38 cellular contexts compared by ENCODE assay signal in the genomic region with DNA sequence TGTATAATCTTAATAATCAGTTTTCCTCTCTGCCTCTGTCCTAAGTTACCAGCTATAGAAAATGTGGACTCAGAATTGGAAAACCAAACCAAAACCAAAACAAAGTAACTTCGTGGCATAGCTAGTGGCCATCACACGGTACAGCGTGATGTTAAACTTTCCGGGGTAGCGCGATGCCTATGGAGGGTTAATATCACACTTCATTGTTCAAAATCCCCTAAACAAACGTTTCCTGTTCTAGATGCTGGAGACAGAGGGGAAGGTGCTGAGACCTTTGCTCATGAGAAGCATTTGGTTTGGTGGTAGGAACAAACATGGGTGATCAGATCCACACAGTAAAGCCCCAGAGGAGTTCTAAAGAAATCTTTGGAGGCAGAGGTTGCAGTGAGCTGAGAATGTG. TPM values are rescaled to one million over a fixed set of nuclear protein-coding genes. Genes with fewer than 3 reads are reported as not detected.
"Had no signal": no experiment of that assay in that cellular context is flagged by ENCODE, and none has a peak within 500 bp of the region (broad histone marks: within the 10 kb centered on the region; RNA-seq: fewer than 3 reads in every experiment).

No MANE protein-coding gene starts in this region.

- H3K4me1 ChIP-seq: adrenal gland, breast epithelium had no signal

- H3K9me3 Mint-ChIP-seq: activated B cell treated with CpG ODN at 0.5 μM for 24 hours; activated CD4-positive, alpha-beta memory T cell treated with anti-CD3 and anti-CD28 coated beads for 36 hours; activated naive CD8-positive, alpha-beta T cell treated with anti-CD3 and anti-CD28 coated beads, Interleukin-2, amount 10 ng/mL, durations not matched to agents 7 days and 5 days; activated T-cell treated with anti-CD3 and anti-CD28 coated beads, Interleukin-2, amount 50 U/mL, for 72 hours; activated T-helper 17 cell treated with anti-CD3 and anti-CD28 coated beads, Interleukin-2, amount 50 U/mL, for 72 hours had no signal

- H3K36me3 Mint-ChIP-seq: activated CD4-positive, alpha-beta memory T cell treated with anti-CD3 and anti-CD28 coated beads for 36 hours; activated naive CD8-positive, alpha-beta T cell treated with anti-CD3 and anti-CD28 coated beads, Interleukin-2, amount 10 ng/mL, durations not matched to agents 7 days and 5 days had no signal

- H3K4me1 Mint-ChIP-seq: activated B cell treated with CpG ODN at 0.5 μM for 24 hours; activated naive CD8-positive, alpha-beta T cell treated with anti-CD3 and anti-CD28 coated beads, Interleukin-2, amount 10 ng/mL, durations not matched to agents 7 days and 5 days; activated T-helper 17 cell treated with anti-CD3 and anti-CD28 coated beads, Interleukin-2, amount 50 U/mL, for 72 hours had no signal

- H3K27me3 ChIP-seq: body of pancreas, breast epithelium had no signal

- H3K4me3 ChIP-seq: adrenal gland, body of pancreas, breast epithelium, PC-9 had no signal

- ATAC-seq: activated T-cell treated with anti-CD3 and anti-CD28 coated beads, Interleukin-2, amount 50 U/mL, for 72 hours; activated T-helper 17 cell treated with anti-CD3 and anti-CD28 coated beads, Interleukin-2, amount 50 U/mL, for 72 hours; body of pancreas; Right ventricle myocardium inferior had no signal

- H3K4me3 Mint-ChIP-seq: activated B cell treated with CpG ODN at 0.5 μM for 24 hours; activated CD4-positive, alpha-beta memory T cell treated with anti-CD3 and anti-CD28 coated beads for 36 hours; activated naive CD8-positive, alpha-beta T cell treated with anti-CD3 and anti-CD28 coated beads, Interleukin-2, amount 10 ng/mL, durations not matched to agents 7 days and 5 days; activated T-cell treated with anti-CD3 and anti-CD28 coated beads, Interleukin-2, amount 50 U/mL, for 72 hours; activated T-helper 17 cell treated with anti-CD3 and anti-CD28 coated beads, Interleukin-2, amount 50 U/mL, for 72 hours had no signal

- H3K36me3 ChIP-seq: adrenal gland, breast epithelium had no signal

- DNase-seq: activated B cell treated with CpG ODN at 0.5 μM for 24 hours; activated CD4-positive, alpha-beta memory T cell treated with anti-CD3 and anti-CD28 coated beads for 36 hours; activated CD4-positive, alpha-beta T cell treated with anti-CD3 and anti-CD28 coated beads for 4 hours; activated CD4-positive, alpha-beta T cell treated with anti-CD3 and anti-CD28 coated beads, Interleukin-2, amount 50 U/mL, for 1 hour; activated CD4-positive, CD25-positive, alpha-beta regulatory T cell treated with anti-CD3 and anti-CD28 coated beads, Interleukin-2, amount 50 U/mL, for 72 hours; activated effector memory CD4-positive, alpha-beta T cell treated with anti-CD3 and anti-CD28 coated beads, Interleukin-2, amount 50 U/mL, for 16 hours; activated naive CD4-positive, alpha-beta T cell; activated naive CD4-positive, alpha-beta T cell treated with anti-CD3 and anti-CD28 coated beads, Interleukin-2, amount 50 U/mL, for 16 hours; activated naive CD8-positive, alpha-beta T cell treated with anti-CD3 and anti-CD28 coated beads, Interleukin-2, amount 10 ng/mL, durations not matched to agents 7 days and 5 days; activated T-cell treated with anti-CD3 and anti-CD28 coated beads, Interleukin-2, amount 50 U/mL, for 1 hour; activated T-cell treated with anti-CD3 and anti-CD28 coated beads, Interleukin-2, amount 50 U/mL, for 72 hours; adrenal gland; body of pancreas; cerebellar nuclear complex; Karpas-422; NCI-H1105 treated with DMSO at 0.1 percent for 48 hours; NCI-H1436; NCI-H1694; NCI-H1930; NCI-H510A; NCI-H526; NCI-H748 treated with DMSO at 0.1 percent for 48 hours; PC-9; SIG-M5; SW 1271; T-helper 1 cell; T-helper 2 cell; T-helper 9 cell had no signal

- H3K27ac ChIP-seq: adrenal gland, body of pancreas, breast epithelium, PC-9, RWPE1, VCaP had no signal

- H3K27ac Mint-ChIP-seq: activated B cell treated with CpG ODN at 0.5 μM for 24 hours; activated CD4-positive, alpha-beta memory T cell treated with anti-CD3 and anti-CD28 coated beads for 36 hours; activated naive CD8-positive, alpha-beta T cell treated with anti-CD3 and anti-CD28 coated beads, Interleukin-2, amount 10 ng/mL, durations not matched to agents 7 days and 5 days; activated T-cell treated with anti-CD3 and anti-CD28 coated beads, Interleukin-2, amount 50 U/mL, for 72 hours; activated T-helper 17 cell treated with anti-CD3 and anti-CD28 coated beads, Interleukin-2, amount 50 U/mL, for 72 hours had no signal

- H3K9me3 ChIP-seq: adrenal gland, body of pancreas, breast epithelium had no signal

RNA-seq across cellular contexts. Expression of gene AADACL4, which starts 4.9 kb away (rescaled TPM):
- total RNA-seq: activated B cell treated with CpG ODN at 0.5 μM for 24 hours; activated CD4-positive, alpha-beta memory T cell treated with anti-CD3 and anti-CD28 coated beads for 36 hours; activated naive CD8-positive, alpha-beta T cell treated with anti-CD3 and anti-CD28 coated beads, Interleukin-2, amount 10 ng/mL, durations not matched to agents 7 days and 5 days; activated T-cell treated with anti-CD3 and anti-CD28 coated beads, Interleukin-2, amount 50 U/mL, for 72 hours; activated T-helper 17 cell treated with anti-CD3 and anti-CD28 coated beads, Interleukin-2, amount 50 U/mL, for 72 hours; adrenal gland; astrocyte; body of pancreas; breast epithelium; cardiac septum; MCF 10A; OCI-LY7; PC-9; Right ventricle myocardium inferior; SK-MEL-5 had no signal

RNA-seq across cellular contexts. Expression of gene DHRS3, which starts 30.7 kb away (rescaled TPM):
- total RNA-seq: OCI-LY7, SK-MEL-5 had no signal
